In the genomic region with DNA sequence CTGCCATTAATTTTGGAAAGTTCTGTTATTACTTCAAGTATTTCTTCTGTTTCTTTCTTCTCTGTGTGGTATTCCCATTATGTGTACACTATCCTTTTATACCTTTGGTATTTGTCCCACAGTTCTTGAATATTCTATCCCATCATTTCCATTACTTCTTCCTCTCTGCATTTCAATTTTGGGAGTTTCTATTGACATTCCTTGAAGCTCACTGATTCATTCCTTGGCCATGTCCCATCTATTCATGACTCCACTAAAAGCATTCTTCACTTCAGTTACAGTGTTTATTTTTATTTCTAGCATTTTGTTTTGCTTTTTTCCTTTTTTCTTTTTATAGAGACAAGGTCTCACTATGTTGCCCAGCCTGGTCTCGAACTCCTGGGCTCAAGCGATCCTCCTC, we compare ENCODE assay signal across 19 cellular contexts. TPM values are rescaled to one million over a fixed set of nuclear protein-coding genes. Genes with fewer than 3 reads are reported as not detected.
"Had no signal": no experiment of that assay in that cellular context is flagged by ENCODE, and none has a peak within 500 bp of the region (broad histone marks: within the 10 kb centered on the region; RNA-seq: fewer than 3 reads in every experiment).

No MANE protein-coding gene starts in this region.

- H2AFZ ChIP-seq: hepatocyte had no signal

- H3K9me3 ChIP-seq: gastroesophageal sphincter, right lobe of liver, thoracic aorta had no signal

- H3K27ac ChIP-seq: cardiac muscle cell, gastroesophageal sphincter, hepatocyte, right lobe of liver, spleen, stomach, thoracic aorta had no signal

- H3K4me2 ChIP-seq: hepatocyte had no signal

- H3K36me3 ChIP-seq: cardiac muscle cell, right lobe of liver, stomach, thoracic aorta had no signal

- H3K27me3 ChIP-seq: cardiac muscle cell, gastroesophageal sphincter, hepatocyte, right lobe of liver, spleen, stomach had no signal

- H3K4me1 ChIP-seq: gastroesophageal sphincter, right lobe of liver, spleen had no signal

- H3K4me3 ChIP-seq: cardiac muscle cell, gastroesophageal sphincter, hepatocyte, right lobe of liver, spleen, stomach, thoracic aorta had no signal

- DNase-seq: activated CD4-positive, alpha-beta T cell treated with anti-CD3 and anti-CD28 coated beads for 1 hour; activated CD4-positive, alpha-beta T cell treated with anti-CD3 and anti-CD28 coated beads, Interleukin-2, amount 50 U/mL, for 4 hours; activated naive CD4-positive, alpha-beta T cell treated with Interleukin-2 at 50 U/mL for 16 hours; activated T-cell treated with anti-CD3 and anti-CD28 coated beads for 4 hours; erythroblast; midbrain; right lobe of liver; spleen; stomach; T-cell; T-helper 9 cell had no signal

- H3K79me2 ChIP-seq: hepatocyte had no signal

RNA-seq across cellular contexts. Expression of a gene that starts 30.3 kb away (rescaled TPM):
- total RNA-seq: activated T-helper 17 cell treated with anti-CD3 and anti-CD28 coated beads, Interleukin-2, amount 50 U/mL, for 72 hours; cardiac muscle cell; gastroesophageal sphincter; neural crest cell; pulmonary artery endothelial cell; spleen; thoracic aorta; ureter had no signal
- polyA plus RNA-seq: cardiac muscle cell had no signal
